In the genomic region with DNA sequence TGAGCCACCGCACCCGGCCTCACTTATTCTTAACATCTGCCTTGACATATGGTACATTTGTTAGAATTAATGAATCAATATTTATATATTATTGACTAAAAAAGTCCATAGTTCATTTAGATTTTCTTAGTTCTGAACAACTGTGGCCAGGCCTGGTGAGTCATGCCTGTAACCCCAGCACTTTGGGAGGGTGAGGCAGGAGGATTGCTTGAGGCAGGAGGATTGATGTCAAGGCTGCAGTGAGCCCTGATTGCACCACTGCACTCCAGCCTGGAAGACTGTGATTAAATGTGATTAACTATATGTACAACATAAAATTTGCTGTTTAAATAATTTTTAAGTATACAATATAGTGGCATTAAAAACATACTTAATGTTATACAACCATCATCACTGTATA, we compare ENCODE assay signal across 19 cellular contexts.
DNase-seq lines count a peak whose midpoint lies in the region; TF ChIP-seq lines count a peak whose summit lies in the region.
"Had no signal": no experiment of that assay in that cellular context is flagged by ENCODE, and none has a peak within 500 bp of the region (broad histone marks: within the 10 kb centered on the region; RNA-seq: fewer than 3 reads in every experiment).

No MANE protein-coding gene starts in this region.

- TF ChIP-seq CTCF in NB4 (IDR thresholded peaks at IDR 0.05; ENCODE audit: low read depth, low read length), result no peak
- no peak for TF ChIP-seq CTCF in brain microvascular endothelial cell (IDR thresholded peaks at IDR 0.05; ENCODE audit: low read depth, low read length, missing control alignments)
- TF ChIP-seq CTCF in WERI-Rb-1 (IDR thresholded peaks at IDR 0.05; ENCODE audit: low read depth, low read length), result no peak

- in situ Hi-C loops in brain microvascular endothelial cell (cut with HindIII; ENCODE audit: low pct_ligation_motif_present, low sequenced_read_pairs), result no loop called here

- H3K36me3 ChIP-seq in brain microvascular endothelial cell (replicated peaks) (peaks cover 2% of the 10 kb centered on the region), WERI-Rb-1 (no peaks in the 10 kb centered on the region; the same call in 1 of the 2 replicates)
- H3K36me3 ChIP-seq: HAP-1, ovary, thyroid gland had no signal

- H3K9me3 ChIP-seq in WERI-Rb-1 (ENCODE audit: severe bottlenecking), result no peaks in the 10 kb centered on the region
- H3K9me3 ChIP-seq: body of pancreas, HAP-1, ovary, thyroid gland had no signal

- no peak overlapping the region for H3K27ac ChIP-seq in brain microvascular endothelial cell
- H3K27ac ChIP-seq in WERI-Rb-1, result no peak overlapping the region
- H3K27ac ChIP-seq: body of pancreas, ovary, thyroid gland had no signal

- no peak overlapping the region for H3K4me3 ChIP-seq in NB4 (ENCODE audit: low read depth, low read length)
- H3K4me3 ChIP-seq in brain microvascular endothelial cell (ENCODE audit: low read depth, low read length), result no peak overlapping the region
- H3K4me3 ChIP-seq in WERI-Rb-1 (ENCODE audit: low read depth, low read length), result no peak overlapping the region
- H3K4me3 ChIP-seq: body of pancreas, dorsolateral prefrontal cortex, HAP-1, ovary, thyroid gland had no signal

- TF ChIP-seq POLR2A in NB4 (IDR thresholded peaks at IDR 0.05; ENCODE audit: extremely low read depth, insufficient read length), result no peak

- DNase-seq in EL, result peak; percentile 61
- peak; percentile 39 for DNase-seq in NB4 (ENCODE audit: low read depth)
- peak; percentile 31 for DNase-seq in brain microvascular endothelial cell
- peak; percentile 83 for DNase-seq in iris pigment epithelial cell (ENCODE audit: low read depth)
- DNase-seq in hepatic stellate cell (ENCODE audit: low spot score), result no peak
- DNase-seq in WERI-Rb-1, result no peak
- no peak for DNase-seq in stimulated activated CD4-positive, alpha-beta T cell treated with anti-CD3 and anti-CD28 coated beads, Interleukin-4, amount 100 ng/mL, for 24 hours
- no peak for DNase-seq in SKM-1 treated with dmso at 0.1 percent for 144 hours (lab: John Stamatoyannopoulos, UW; ENCODE audit: unreplicated experiment)
- DNase-seq: activated CD8-positive, alpha-beta memory T cell treated with anti-CD3 and anti-CD28 coated beads, Interleukin-2, amount 50 U/mL, for 4 hours; activated gamma-delta T cell treated with Interleukin-2 at 50 U/mL for 16 hours; body of pancreas; dorsolateral prefrontal cortex; foreskin melanocyte; NCI-H1092 treated with DMSO at 0.1 percent for 48 hours; NCI-H2171 treated with DMSO at 0.1 percent for 48 hours; ovary; stimulated activated CD4-positive, alpha-beta T cell treated with anti-CD3 and anti-CD28 coated beads, Interleukin-4, amount 100 ng/mL, for 1 hour; thyroid gland had no signal

- H3K27me3 ChIP-seq in brain microvascular endothelial cell (replicated peaks), result no peaks in the 10 kb centered on the region
- H3K27me3 ChIP-seq in WERI-Rb-1 (ENCODE audit: insufficient read depth, low read depth, severe bottlenecking), result no peaks in the 10 kb centered on the region
- H3K27me3 ChIP-seq: body of pancreas, dorsolateral prefrontal cortex, ovary, thyroid gland had no signal

Comparison
In these comparisons a context has a peak if more than half of its experiments do, and no peak if none do; other contexts are left out.
1. DNase-seq: peak in EL (single experiment), NB4 (single experiment), brain microvascular endothelial cell (single experiment) and iris pigment epithelial cell (single experiment); none in hepatic stellate cell (single experiment), WERI-Rb-1 (single experiment), stimulated activated CD4-positive, alpha-beta T cell treated with anti-CD3 and anti-CD28 coated beads, Interleukin-4, amount 100 ng/mL, for 24 hours (single experiment) and SKM-1 treated with dmso at 0.1 percent for 144 hours (single experiment).